In genomic region chr7:33597181-33597580, GRCh38 we compare ENCODE assay signal across 29 cellular contexts.
"Had no signal": no experiment of that assay in that cellular context is flagged by ENCODE, and none has a peak within 500 bp of the region (broad histone marks: within the 10 kb centered on the region; RNA-seq: fewer than 3 reads in every experiment).

No MANE protein-coding gene starts in this region.

- DNase-seq: activated CD4-positive, alpha-beta memory T cell treated with anti-CD3 and anti-CD28 coated beads for 36 hours; activated CD4-positive, alpha-beta T cell treated with anti-CD3 and anti-CD28 coated beads for 36 hours; activated CD4-positive, alpha-beta T cell treated with anti-CD3 and anti-CD28 coated beads, Interleukin-2, amount 10 ng/mL, durations not matched to agents 24 days and 14 days; activated CD4-positive, CD25-positive, alpha-beta regulatory T cell; activated CD4-positive, CD25-positive, alpha-beta regulatory T cell treated with anti-CD3 and anti-CD28 coated beads, Interleukin-2, amount 50 U/mL, for 72 hours; activated CD8-positive, alpha-beta memory T cell treated with anti-CD3 and anti-CD28 coated beads, Interleukin-2, amount 10 ng/mL, durations not matched to agents 7 days and 5 days; activated CD8-positive, alpha-beta memory T cell treated with anti-CD3 and anti-CD28 coated beads, Interleukin-2, amount 50 U/mL, for 4 hours; activated CD8-positive, alpha-beta T cell treated with anti-CD3 and anti-CD28 coated beads, Interleukin-2, amount 10 ng/mL, durations not matched to agents 7 days and 5 days; activated effector memory CD4-positive, alpha-beta T cell treated with anti-CD3 and anti-CD28 coated beads, Interleukin-2, amount 50 U/mL, for 16 hours; activated naive CD4-positive, alpha-beta T cell treated with anti-CD3 and anti-CD28 coated beads for 36 hours; activated naive CD8-positive, alpha-beta T cell treated with anti-CD3 and anti-CD28 coated beads for 36 hours; activated naive CD8-positive, alpha-beta T cell treated with anti-CD3 and anti-CD28 coated beads, Interleukin-2, amount 50 U/mL, for 24 hours; activated T-cell treated with anti-CD3 and anti-CD28 coated beads, Interleukin-2, amount 50 U/mL, for 1 hour; activated T-cell treated with anti-CD3 and anti-CD28 coated beads, Interleukin-2, amount 50 U/mL, for 48 hours; dorsolateral prefrontal cortex; effector memory CD4-positive, alpha-beta T cell; endodermal cell; esophagus squamous epithelium; head of caudate nucleus; T-helper 2 cell had no signal

- H3K27ac ChIP-seq: ascending aorta, breast epithelium, coronary artery, dorsolateral prefrontal cortex, esophagus squamous epithelium had no signal

- H3K36me3 ChIP-seq: ascending aorta, breast epithelium, esophagus squamous epithelium had no signal

- H3K4me1 ChIP-seq: ascending aorta, breast epithelium, esophagus squamous epithelium had no signal

- H3K27ac Mint-ChIP-seq: activated CD4-positive, alpha-beta memory T cell treated with anti-CD3 and anti-CD28 coated beads for 36 hours; activated CD4-positive, alpha-beta T cell treated with anti-CD3 and anti-CD28 coated beads for 36 hours; activated CD4-positive, alpha-beta T cell treated with anti-CD3 and anti-CD28 coated beads, Interleukin-2, amount 10 ng/mL, durations not matched to agents 24 days and 14 days; activated CD8-positive, alpha-beta memory T cell treated with anti-CD3 and anti-CD28 coated beads, Interleukin-2, amount 10 ng/mL, durations not matched to agents 7 days and 5 days; activated CD8-positive, alpha-beta T cell treated with anti-CD3 and anti-CD28 coated beads, Interleukin-2, amount 10 ng/mL, durations not matched to agents 7 days and 5 days; activated naive CD4-positive, alpha-beta T cell treated with anti-CD3 and anti-CD28 coated beads for 36 hours; activated naive CD4-positive, alpha-beta T cell treated with anti-CD3 and anti-CD28 coated beads, Interleukin-2, amount 50 U/mL, for 24 hours; activated naive CD8-positive, alpha-beta T cell treated with anti-CD3 and anti-CD28 coated beads for 36 hours; activated naive CD8-positive, alpha-beta T cell treated with anti-CD3 and anti-CD28 coated beads, Interleukin-2, amount 50 U/mL, for 24 hours; activated T-helper 1 cell treated with anti-CD3 and anti-CD28 coated beads, Interleukin-12 subunit alpha, Interleukin-12 subunit beta, Interleukin-2, Interleukin-4 antibody, amounts not matched to agents 30 ng/mL and 10 ng/mL and 1 ng/mL, durations not matched to agents 14 hours and 24 hours and 36 hours; activated T-helper 2 cell treated with anti-CD3 and anti-CD28 coated beads, Interferon-gamma antibody, Interleukin-2, Interleukin-4, amounts not matched to agents 10 μg/mL and 5 μg/mL and 100 μg/mL, durations not matched to agents 14 hours and 24 hours and 36 hours; dendritic cell treated with granulocyte-macrophage colony-stimulating factor and Interleukin-4, amounts not matched to agents 40 ng/mL and 50 ng/mL, for 4 days; endodermal cell had no signal

- H3K4me3 ChIP-seq: ascending aorta, breast epithelium, coronary artery, dorsolateral prefrontal cortex, esophagus squamous epithelium had no signal

- H3K4me3 Mint-ChIP-seq: activated CD4-positive, alpha-beta memory T cell treated with anti-CD3 and anti-CD28 coated beads for 36 hours; activated CD4-positive, alpha-beta T cell treated with anti-CD3 and anti-CD28 coated beads for 36 hours; activated CD4-positive, alpha-beta T cell treated with anti-CD3 and anti-CD28 coated beads, Interleukin-2, amount 10 ng/mL, durations not matched to agents 24 days and 14 days; activated CD8-positive, alpha-beta memory T cell treated with anti-CD3 and anti-CD28 coated beads, Interleukin-2, amount 10 ng/mL, durations not matched to agents 7 days and 5 days; activated CD8-positive, alpha-beta T cell treated with anti-CD3 and anti-CD28 coated beads, Interleukin-2, amount 10 ng/mL, durations not matched to agents 7 days and 5 days; activated naive CD4-positive, alpha-beta T cell treated with anti-CD3 and anti-CD28 coated beads for 36 hours; activated naive CD4-positive, alpha-beta T cell treated with anti-CD3 and anti-CD28 coated beads, Interleukin-2, amount 50 U/mL, for 24 hours; activated naive CD8-positive, alpha-beta T cell treated with anti-CD3 and anti-CD28 coated beads for 36 hours; activated naive CD8-positive, alpha-beta T cell treated with anti-CD3 and anti-CD28 coated beads, Interleukin-2, amount 50 U/mL, for 24 hours; activated T-helper 1 cell treated with anti-CD3 and anti-CD28 coated beads, Interleukin-12 subunit alpha, Interleukin-12 subunit beta, Interleukin-2, Interleukin-4 antibody, amounts not matched to agents 30 ng/mL and 10 ng/mL and 1 ng/mL, durations not matched to agents 14 hours and 24 hours and 36 hours; brain; central memory CD8-positive, alpha-beta T cell; dendritic cell treated with granulocyte-macrophage colony-stimulating factor and Interleukin-4, amounts not matched to agents 40 ng/mL and 50 ng/mL, for 4 days; endodermal cell had no signal

- H3K9me3 ChIP-seq: ascending aorta, breast epithelium, esophagus squamous epithelium had no signal

- H3K27me3 ChIP-seq: ascending aorta, breast epithelium, dorsolateral prefrontal cortex, esophagus squamous epithelium had no signal

- H3K27me3 Mint-ChIP-seq: activated CD4-positive, alpha-beta memory T cell treated with anti-CD3 and anti-CD28 coated beads for 36 hours; activated CD4-positive, alpha-beta T cell treated with anti-CD3 and anti-CD28 coated beads for 36 hours; activated CD4-positive, alpha-beta T cell treated with anti-CD3 and anti-CD28 coated beads, Interleukin-2, amount 10 ng/mL, durations not matched to agents 24 days and 14 days; activated CD8-positive, alpha-beta memory T cell treated with anti-CD3 and anti-CD28 coated beads, Interleukin-2, amount 10 ng/mL, durations not matched to agents 7 days and 5 days; activated naive CD4-positive, alpha-beta T cell treated with anti-CD3 and anti-CD28 coated beads, Interleukin-2, amount 50 U/mL, for 24 hours; activated naive CD8-positive, alpha-beta T cell treated with anti-CD3 and anti-CD28 coated beads for 36 hours; activated naive CD8-positive, alpha-beta T cell treated with anti-CD3 and anti-CD28 coated beads, Interleukin-2, amount 50 U/mL, for 24 hours; central memory CD8-positive, alpha-beta T cell; dendritic cell treated with granulocyte-macrophage colony-stimulating factor and Interleukin-4, amounts not matched to agents 40 ng/mL and 50 ng/mL, for 4 days had no signal

- ATAC-seq: activated CD4-positive, alpha-beta T cell treated with anti-CD3 and anti-CD28 coated beads for 36 hours; activated CD8-positive, alpha-beta memory T cell treated with anti-CD3 and anti-CD28 coated beads, Interleukin-2, amount 10 ng/mL, durations not matched to agents 7 days and 5 days; activated CD8-positive, alpha-beta T cell treated with anti-CD3 and anti-CD28 coated beads, Interleukin-2, amount 10 ng/mL, durations not matched to agents 7 days and 5 days; activated naive CD8-positive, alpha-beta T cell treated with anti-CD3 and anti-CD28 coated beads, Interleukin-2, amount 50 U/mL, for 24 hours had no signal

- H3K36me3 Mint-ChIP-seq: activated CD8-positive, alpha-beta memory T cell treated with anti-CD3 and anti-CD28 coated beads, Interleukin-2, amount 10 ng/mL, durations not matched to agents 7 days and 5 days; activated naive CD8-positive, alpha-beta T cell treated with anti-CD3 and anti-CD28 coated beads for 36 hours; brain had no signal

- H3K4me1 Mint-ChIP-seq: activated CD4-positive, alpha-beta T cell treated with anti-CD3 and anti-CD28 coated beads for 36 hours; activated CD4-positive, alpha-beta T cell treated with anti-CD3 and anti-CD28 coated beads, Interleukin-2, amount 10 ng/mL, durations not matched to agents 24 days and 14 days; activated CD8-positive, alpha-beta memory T cell treated with anti-CD3 and anti-CD28 coated beads, Interleukin-2, amount 10 ng/mL, durations not matched to agents 7 days and 5 days; activated naive CD4-positive, alpha-beta T cell treated with anti-CD3 and anti-CD28 coated beads, Interleukin-2, amount 50 U/mL, for 24 hours; activated naive CD8-positive, alpha-beta T cell treated with anti-CD3 and anti-CD28 coated beads for 36 hours; activated naive CD8-positive, alpha-beta T cell treated with anti-CD3 and anti-CD28 coated beads, Interleukin-2, amount 50 U/mL, for 24 hours; central memory CD8-positive, alpha-beta T cell had no signal

- H3K9me3 Mint-ChIP-seq: activated CD4-positive, alpha-beta T cell treated with anti-CD3 and anti-CD28 coated beads, Interleukin-2, amount 10 ng/mL, durations not matched to agents 24 days and 14 days; activated naive CD4-positive, alpha-beta T cell treated with anti-CD3 and anti-CD28 coated beads for 36 hours; activated naive CD4-positive, alpha-beta T cell treated with anti-CD3 and anti-CD28 coated beads, Interleukin-2, amount 50 U/mL, for 24 hours; activated naive CD8-positive, alpha-beta T cell treated with anti-CD3 and anti-CD28 coated beads for 36 hours; activated naive CD8-positive, alpha-beta T cell treated with anti-CD3 and anti-CD28 coated beads, Interleukin-2, amount 50 U/mL, for 24 hours; activated T-helper 1 cell treated with anti-CD3 and anti-CD28 coated beads, Interleukin-12 subunit alpha, Interleukin-12 subunit beta, Interleukin-2, Interleukin-4 antibody, amounts not matched to agents 30 ng/mL and 10 ng/mL and 1 ng/mL, durations not matched to agents 14 hours and 24 hours and 36 hours; brain; central memory CD8-positive, alpha-beta T cell; endodermal cell had no signal
